In genomic region chr3:192928720-192929119, GRCh38 we compare ENCODE assay signal across 1 cellular context.
TF ChIP-seq lines count a peak whose summit lies in the region.

No MANE protein-coding gene starts in this region.

TF ChIP-seq in HEK293, 187 proteins besides CTCF, POLR2A, EP300 and RAD21 (continued from another document):
- peak; percentile 68 for TF ChIP-seq ZXDB (tag by site-specific recombination; IDR thresholded peaks at IDR 0.05)
- peak; percentile 56 for TF ChIP-seq FEZF1 (tag by site-specific recombination; IDR thresholded peaks at IDR 0.05)
- TF ChIP-seq YY1 (tag by site-specific recombination; IDR thresholded peaks at IDR 0.05) = no peak
- no peak for TF ChIP-seq ZBTB10 (tag by site-specific recombination; IDR thresholded peaks at IDR 0.05)
- peak; percentile 37 for TF ChIP-seq ZNF596 (tag by site-specific recombination; IDR thresholded peaks at IDR 0.05)
- TF ChIP-seq ZNF416 (tag by site-specific recombination; IDR thresholded peaks at IDR 0.05) = no peak
- peak; percentile 58; the same call in 1 of the 2 replicates for TF ChIP-seq ZNF664 (tag by site-specific recombination; IDR thresholded peaks at IDR 0.05)
- peak; percentile 22; the same call in 1 of the 2 replicates for TF ChIP-seq ZSCAN30 (tag by site-specific recombination; IDR thresholded peaks at IDR 0.05)
- peak; percentile 62; the same call in 1 of the 2 replicates for TF ChIP-seq IKZF3 (tag by site-specific recombination; IDR thresholded peaks at IDR 0.05)
